Comparison of ENCODE assay signal across 15 cellular contexts in the genomic region with DNA sequence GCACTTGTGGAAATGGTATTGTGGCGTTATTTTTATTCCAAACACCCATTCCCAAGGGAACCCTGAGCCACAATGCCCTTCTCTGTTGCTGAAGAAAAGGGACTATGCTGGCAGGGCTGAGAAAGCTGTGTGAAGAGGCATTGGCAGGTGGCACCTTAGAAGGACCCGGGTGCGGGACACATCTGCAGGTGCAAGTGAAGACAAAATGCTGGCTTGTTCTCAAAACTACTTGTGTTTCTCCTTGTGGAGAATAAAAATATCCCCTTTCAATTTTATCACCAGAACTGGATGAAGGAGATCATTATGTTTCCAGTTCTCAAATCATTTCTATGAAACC.
"Had no signal": no experiment of that assay in that cellular context is flagged by ENCODE, and none has a peak within 500 bp of the region (broad histone marks: within the 10 kb centered on the region; RNA-seq: fewer than 3 reads in every experiment).

No MANE protein-coding gene starts in this region.

- H3K36me3 ChIP-seq: breast epithelium, esophagus squamous epithelium, heart right ventricle, left lung, ovary had no signal

- H3K4me1 ChIP-seq: breast epithelium, testis had no signal

- FAIRE-seq: islet of Langerhans had no signal

- DNase-seq: activated CD4-positive, alpha-beta memory T cell treated with anti-CD3 and anti-CD28 coated beads, Interleukin-2, amount 10 ng/mL, durations not matched to agents 7 days and 5 days; activated naive CD8-positive, alpha-beta T cell treated with anti-CD3 and anti-CD28 coated beads, Interleukin-2, amount 10 ng/mL, durations not matched to agents 7 days and 5 days; esophagus squamous epithelium; foreskin keratinocyte; left lung; mesenchymal stem cell; nephron progenitor cell; ovary; stimulated activated CD4-positive, alpha-beta T cell treated with anti-CD3 and anti-CD28 coated beads, Interleukin-4, amount 100 ng/mL, for 24 hours; stimulated activated naive CD8-positive, alpha-beta T cell treated with anti-CD3 and anti-CD28 coated beads, Interleukin-15, amount 100 ng/mL, for 72 hours; T1000; testis had no signal

- H3K27me3 ChIP-seq: breast epithelium, esophagus squamous epithelium, foreskin keratinocyte, heart right ventricle, left lung, ovary, testis had no signal

- H3K4me3 ChIP-seq: breast epithelium, esophagus squamous epithelium, heart right ventricle, left lung, ovary, testis had no signal

- H3K27ac ChIP-seq: breast epithelium, foreskin keratinocyte, left lung, ovary, testis had no signal

- H3K9me3 ChIP-seq: breast epithelium, esophagus squamous epithelium, heart right ventricle, left lung, ovary, testis had no signal
